ENCODE assay signal across 2 cellular contexts in genomic region chr2:26177122-26177521, GRCh38.
TF ChIP-seq lines count a peak whose summit lies in the region.

No MANE protein-coding gene starts in this region.

TF ChIP-seq in SK-N-SH, 30 proteins besides CTCF, POLR2A, EP300 and RAD21 (continued from another document):
- TF ChIP-seq, protein P1, sequence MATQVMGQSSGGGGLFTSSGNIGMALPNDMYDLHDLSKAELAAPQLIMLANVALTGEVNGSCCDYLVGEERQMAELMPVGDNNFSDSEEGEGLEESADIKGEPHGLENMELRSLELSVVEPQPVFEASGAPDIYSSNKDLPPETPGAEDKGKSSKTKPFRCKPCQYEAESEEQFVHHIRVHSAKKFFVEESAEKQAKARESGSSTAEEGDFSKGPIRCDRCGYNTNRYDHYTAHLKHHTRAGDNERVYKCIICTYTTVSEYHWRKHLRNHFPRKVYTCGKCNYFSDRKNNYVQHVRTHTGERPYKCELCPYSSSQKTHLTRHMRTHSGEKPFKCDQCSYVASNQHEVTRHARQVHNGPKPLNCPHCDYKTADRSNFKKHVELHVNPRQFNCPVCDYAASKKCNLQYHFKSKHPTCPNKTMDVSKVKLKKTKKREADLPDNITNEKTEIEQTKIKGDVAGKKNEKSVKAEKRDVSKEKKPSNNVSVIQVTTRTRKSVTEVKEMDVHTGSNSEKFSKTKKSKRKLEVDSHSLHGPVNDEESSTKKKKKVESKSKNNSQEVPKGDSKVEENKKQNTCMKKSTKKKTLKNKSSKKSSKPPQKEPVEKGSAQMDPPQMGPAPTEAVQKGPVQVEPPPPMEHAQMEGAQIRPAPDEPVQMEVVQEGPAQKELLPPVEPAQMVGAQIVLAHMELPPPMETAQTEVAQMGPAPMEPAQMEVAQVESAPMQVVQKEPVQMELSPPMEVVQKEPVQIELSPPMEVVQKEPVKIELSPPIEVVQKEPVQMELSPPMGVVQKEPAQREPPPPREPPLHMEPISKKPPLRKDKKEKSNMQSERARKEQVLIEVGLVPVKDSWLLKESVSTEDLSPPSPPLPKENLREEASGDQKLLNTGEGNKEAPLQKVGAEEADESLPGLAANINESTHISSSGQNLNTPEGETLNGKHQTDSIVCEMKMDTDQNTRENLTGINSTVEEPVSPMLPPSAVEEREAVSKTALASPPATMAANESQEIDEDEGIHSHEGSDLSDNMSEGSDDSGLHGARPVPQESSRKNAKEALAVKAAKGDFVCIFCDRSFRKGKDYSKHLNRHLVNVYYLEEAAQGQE (IDR thresholded peaks at IDR 0.05; ENCODE audit: low read depth, low read length): no peak
- TF ChIP-seq GABPA (IDR thresholded peaks at IDR 0.05; ENCODE audit: low read depth) (no peak), CHD2 (IDR thresholded peaks at IDR 0.05; ENCODE audit: low read length, partially characterized antibody) (no peak), NFIC (IDR thresholded peaks at IDR 0.05; ENCODE audit: borderline replicate concordance) (no peak), EZH2phosphoT487 (IDR thresholded peaks at IDR 0.05; ENCODE audit: borderline replicate concordance, low read depth) (no peak), FOSL2 (IDR thresholded peaks at IDR 0.05; ENCODE audit: borderline replicate concordance, low read depth) (no peak), TCF12 (IDR thresholded peaks at IDR 0.05) (no peak), RFX5 (IDR thresholded peaks at IDR 0.05; ENCODE audit: low read length) (no peak), RCOR1 (IDR thresholded peaks at IDR 0.05; ENCODE audit: low read length) (no peak), FOXJ3 (CRISPR knock-in tag; IDR thresholded peaks at IDR 0.05) (no peak), FOXM1 (IDR thresholded peaks at IDR 0.05; ENCODE audit: low read depth) (no peak)
- TF ChIP-seq, protein P2, sequence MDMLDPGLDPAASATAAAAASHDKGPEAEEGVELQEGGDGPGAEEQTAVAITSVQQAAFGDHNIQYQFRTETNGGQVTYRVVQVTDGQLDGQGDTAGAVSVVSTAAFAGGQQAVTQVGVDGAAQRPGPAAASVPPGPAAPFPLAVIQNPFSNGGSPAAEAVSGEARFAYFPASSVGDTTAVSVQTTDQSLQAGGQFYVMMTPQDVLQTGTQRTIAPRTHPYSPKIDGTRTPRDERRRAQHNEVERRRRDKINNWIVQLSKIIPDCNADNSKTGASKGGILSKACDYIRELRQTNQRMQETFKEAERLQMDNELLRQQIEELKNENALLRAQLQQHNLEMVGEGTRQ (IDR thresholded peaks at IDR 0.05; ENCODE audit: borderline replicate concordance, low read depth, low read length): no peak

TF ChIP-seq in SK-N-SH treated with all-trans-retinoic acid at 6 μM for 48 hours, 23 proteins besides CTCF, POLR2A, EP300 and RAD21 (continued from another document):
- TF ChIP-seq PATZ1 (CRISPR knock-in tag; IDR thresholded peaks at IDR 0.05; ENCODE audit: borderline replicate concordance): no peak
- no peak for TF ChIP-seq ARNTL (CRISPR knock-in tag; IDR thresholded peaks at IDR 0.05; ENCODE audit: borderline replicate concordance, low read depth)
- TF ChIP-seq ZC3H10 (CRISPR knock-in tag; IDR thresholded peaks at IDR 0.05): no peak
- TF ChIP-seq RARB (CRISPR knock-in tag; IDR thresholded peaks at IDR 0.05): no peak
- no peak for TF ChIP-seq ISL1 (CRISPR knock-in tag; IDR thresholded peaks at IDR 0.05)
- TF ChIP-seq OSR1 (CRISPR knock-in tag; IDR thresholded peaks at IDR 0.05): no peak
- no peak for TF ChIP-seq TCF4 (CRISPR knock-in tag; IDR thresholded peaks at IDR 0.05; ENCODE audit: borderline replicate concordance)
- TF ChIP-seq, protein P3, sequence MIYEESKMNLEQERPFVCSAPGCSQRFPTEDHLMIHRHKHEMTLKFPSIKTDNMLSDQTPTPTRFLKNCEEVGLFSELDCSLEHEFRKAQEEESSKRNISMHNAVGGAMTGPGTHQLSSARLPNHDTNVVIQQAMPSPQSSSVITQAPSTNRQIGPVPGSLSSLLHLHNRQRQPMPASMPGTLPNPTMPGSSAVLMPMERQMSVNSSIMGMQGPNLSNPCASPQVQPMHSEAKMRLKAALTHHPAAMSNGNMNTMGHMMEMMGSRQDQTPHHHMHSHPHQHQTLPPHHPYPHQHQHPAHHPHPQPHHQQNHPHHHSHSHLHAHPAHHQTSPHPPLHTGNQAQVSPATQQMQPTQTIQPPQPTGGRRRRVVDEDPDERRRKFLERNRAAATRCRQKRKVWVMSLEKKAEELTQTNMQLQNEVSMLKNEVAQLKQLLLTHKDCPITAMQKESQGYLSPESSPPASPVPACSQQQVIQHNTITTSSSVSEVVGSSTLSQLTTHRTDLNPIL (CRISPR knock-in tag; IDR thresholded peaks at IDR 0.05; ENCODE audit: low read depth): no peak
- TF ChIP-seq ESRRG (CRISPR knock-in tag; IDR thresholded peaks at IDR 0.05): no peak
